In genomic region chr2:74472086-74472944, GRCh38 we compare ENCODE assay signal across 8 cellular contexts. TPM values are rescaled to one million over a fixed set of nuclear protein-coding genes. Genes with fewer than 3 reads are reported as not detected.
DNase-seq lines count a peak whose midpoint lies in the region; ATAC-seq, FAIRE-seq and TF ChIP-seq lines count a peak whose summit lies in the region.

MRPL53 (minus strand) TSS chr2:74472680; CDS start chr2:74472660, 20 bp downstream.

- DNase-seq in H54 (ENCODE audit: insufficient read length, low spot score) (peak; percentile 70), MM.1S (peak; percentile 96), SJSA1 (ENCODE audit: low read depth in 1 of 2, low spot score in 2 of 2) (peak; percentile 92 to 94), foreskin keratinocyte (peak; percentile 79 to 90), stromal cell of bone marrow (ENCODE audit: low read depth) (peak; percentile 85)
- DNase-seq in activated gamma-delta T cell treated with anti-CD3 and anti-CD28 coated beads, Interleukin-2, amount 50 U/mL, for 16 hours (ENCODE audit: low read depth), result peak; percentile 96

- H3K36me3 ChIP-seq in ES-I3 (ENCODE audit: insufficient read depth, low read length) (no peaks in the 10 kb centered on the region; the same call in 1 of the 2 replicates), MM.1S (replicated peaks; ENCODE audit: insufficient read depth, low read length) (no peaks in the 10 kb centered on the region; the same call in 1 of the 2 replicates), SJSA1 (peaks cover 33% of the 10 kb centered on the region), neuron (ENCODE audit: insufficient read depth, low read length) (peaks cover 23% of the 10 kb centered on the region)

- peak within 1 kb of the TSS; percentile 90 for H3K27ac ChIP-seq in MM.1S (ENCODE audit: low read length)
- peak within 1 kb of the TSS; percentile 54 for H3K27ac ChIP-seq in SJSA1
- H3K27ac ChIP-seq in foreskin keratinocyte, result peak within 1 kb of the TSS; percentile 22

- H2AFZ ChIP-seq in MM.1S (ENCODE audit: low read length) (peak within 1 kb of the TSS; percentile 93), neuron (ENCODE audit: low read depth, low read length) (peak within 1 kb of the TSS; percentile 55)

- TF ChIP-seq CTCF in MM.1S (IDR thresholded peaks at IDR 0.05; ENCODE audit: low read length) (no peak), foreskin keratinocyte (conservative IDR thresholded peaks at IDR 0.05) (no peak)

- H3K9ac ChIP-seq in ES-I3 (ENCODE audit: low read depth, low read length) (peak within 1 kb of the TSS; percentile 78), MM.1S (ENCODE audit: low read length) (peak within 1 kb of the TSS; percentile 87)

- peak within 1 kb of the TSS; percentile 93 for H3K4me2 ChIP-seq in MM.1S (ENCODE audit: low read depth, low read length)

- peaks cover 34% of the 10 kb centered on the region for H3F3A ChIP-seq in MM.1S (ENCODE audit: insufficient read depth, low read length)

- no peaks in the 10 kb centered on the region for H4K20me1 ChIP-seq in MM.1S (ENCODE audit: insufficient read depth, low read length)

- H3K9me3 ChIP-seq in ES-I3 (ENCODE audit: control insufficient read depth, insufficient read depth, low read length) (no peaks in the 10 kb centered on the region), MM.1S (replicated peaks; ENCODE audit: insufficient read depth, low read length) (no peaks in the 10 kb centered on the region), SJSA1 (replicated peaks) (no peaks in the 10 kb centered on the region), neuron (ENCODE audit: low read length) (no peaks in the 10 kb centered on the region)

- H3K4me3 ChIP-seq in MM.1S (ENCODE audit: low read length), result peak within 1 kb of the TSS; percentile 99
- peak within 1 kb of the TSS; percentile 53 for H3K4me3 ChIP-seq in SJSA1
- H3K4me3 ChIP-seq in neuron (ENCODE audit: low read length), result peak within 1 kb of the TSS; percentile 56

- TF ChIP-seq POLR2A in H54 (IDR thresholded peaks at IDR 0.05; ENCODE audit: low read depth, low read length), result peak; percentile 78

- peaks cover 6% of the 10 kb centered on the region for H3K79me2 ChIP-seq in MM.1S (ENCODE audit: low read length)

- ATAC-seq in foreskin keratinocyte, result peak; percentile 84

- H3K27me3 ChIP-seq in MM.1S (replicated peaks; ENCODE audit: insufficient read depth, low read length), result no peaks in the 10 kb centered on the region
- H3K27me3 ChIP-seq in SJSA1 (replicated peaks), result no peaks in the 10 kb centered on the region
- no peaks in the 10 kb centered on the region for H3K27me3 ChIP-seq in foreskin keratinocyte
- no peaks in the 10 kb centered on the region for H3K27me3 ChIP-seq in neuron (ENCODE audit: insufficient read depth, low read length)

- peak; percentile 15 for FAIRE-seq in H54 (lab: Jason Lieb, UNC)

- no peaks in the 10 kb centered on the region for H3K9me2 ChIP-seq in MM.1S (replicated peaks; ENCODE audit: insufficient read depth, low read length)

- H3K4me1 ChIP-seq in ES-I3 (ENCODE audit: insufficient read depth, low read length) (no peaks in the 10 kb centered on the region), MM.1S (ENCODE audit: low read length) (peaks cover 5% of the 10 kb centered on the region; the same call in 1 of the 2 replicates), SJSA1 (replicated peaks) (peaks cover 13% of the 10 kb centered on the region), foreskin keratinocyte (no peaks in the 10 kb centered on the region), neuron (ENCODE audit: insufficient read depth, low read length) (peaks cover 15% of the 10 kb centered on the region)

RNA-seq across cellular contexts. Expression of gene MRPL53, which starts in this region (rescaled TPM):
- total RNA-seq in SJSA1 (2014; rRNA removed; shearing (Covaris generic)), result 30.4 and 55.7 TPM in 2 replicates
- total RNA-seq in foreskin keratinocyte, result 58.0 and 76.4 TPM in 2 replicates
- 96.5 and 102 TPM in 2 replicates for polyA plus RNA-seq in foreskin keratinocyte

Comparison
In these comparisons a context has a peak if more than half of its experiments do, and no peak if none do; other contexts are left out.
1. Peak in every context shown above with its lines: DNase-seq, ATAC-seq, H3K4me3 ChIP-seq and H3K27ac ChIP-seq.
2. H3K27ac ChIP-seq: peak in every context shown above with its lines; median percentile 90 in MM.1S; 54 in SJSA1; 22 in foreskin keratinocyte.